8 cellular contexts compared by ENCODE assay signal in the genomic region with DNA sequence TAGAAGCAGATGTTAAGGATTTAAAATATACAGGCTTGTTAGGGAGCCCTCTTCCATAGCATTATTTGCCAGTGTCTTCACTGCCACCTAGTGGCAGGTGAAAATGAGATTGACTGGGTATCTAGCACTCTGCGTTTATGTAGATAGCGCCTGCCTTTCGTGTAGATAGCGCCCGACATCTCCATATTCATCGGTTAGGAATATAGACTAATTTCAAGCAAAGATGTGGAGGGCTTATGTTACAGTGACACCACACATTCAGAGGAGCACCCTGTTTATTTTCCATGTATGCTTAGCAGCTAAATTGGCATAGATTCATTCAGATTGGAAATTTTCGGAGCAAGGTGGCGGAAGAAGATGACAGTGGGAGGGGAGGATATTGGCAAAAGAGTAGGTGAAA.
DNase-seq lines count a peak whose midpoint lies in the region; ATAC-seq and TF ChIP-seq lines count a peak whose summit lies in the region.

No MANE protein-coding gene starts in this region.

- ATAC-seq in GM18909 (IDR thresholded peaks at IDR 0.05; ENCODE audit: poor library complexity, unreplicated experiment): peak; percentile 92
- peak; percentile 79 for ATAC-seq in HG03095 (IDR thresholded peaks at IDR 0.05; ENCODE audit: unreplicated experiment)

- peak; percentile 68 for TF ChIP-seq CTCF in WERI-Rb-1 (IDR thresholded peaks at IDR 0.05; ENCODE audit: low read depth, low read length)

- no peaks in the 10 kb centered on the region for H3K9me3 ChIP-seq in WERI-Rb-1 (ENCODE audit: severe bottlenecking)

- DNase-seq in DMS 273 (lab: John Stamatoyannopoulos, UW; ENCODE audit: unreplicated experiment) (peak; percentile 68), NCI-H2081 (lab: John Stamatoyannopoulos, UW) (peak; percentile 75 to 79), WERI-Rb-1 (peak; percentile 72), glomerular endothelial cell (ENCODE audit: extremely low read depth, low read depth, low spot score) (peak; percentile 33), renal cortical epithelial cell (ENCODE audit: low read depth) (peak; percentile 66)
- DNase-seq in activated naive CD4-positive, alpha-beta T cell treated with anti-CD3 and anti-CD28 coated beads, Interleukin-2, amount 50 U/mL, for 16 hours: no peak

- H3K36me3 ChIP-seq in WERI-Rb-1: no peaks in the 10 kb centered on the region

- H3K27me3 ChIP-seq in WERI-Rb-1 (ENCODE audit: insufficient read depth, low read depth, severe bottlenecking): peaks cover 7% of the 10 kb centered on the region

- no peak overlapping the region for H3K4me3 ChIP-seq in WERI-Rb-1 (ENCODE audit: low read depth, low read length)

- H3K27ac ChIP-seq in WERI-Rb-1: no peak overlapping the region
